Comparison of ENCODE assay signal across 8 cellular contexts in genomic region chr11:77637345-77638165, GRCh38. TPM values are rescaled to one million over a fixed set of nuclear protein-coding genes. Genes with fewer than 3 reads are reported as not detected.
DNase-seq lines count a peak whose midpoint lies in the region; ATAC-seq and TF ChIP-seq lines count a peak whose summit lies in the region.

TSS of gene CLNS1A (minus strand) at chr11:77637794. CDS start at chr11:77637714, 80 bp downstream.

- TF ChIP-seq CTCF in HFF-Myc (IDR thresholded peaks at IDR 0.05; ENCODE audit: low read depth, low read length, missing control alignments) (no peak), SK-N-SH (IDR thresholded peaks at IDR 0.05) (no peak), omental fat pad (IDR thresholded peaks at IDR 0.05) (no peak), testis (IDR thresholded peaks at IDR 0.05) (no peak)

- no peaks in the 10 kb centered on the region for H4K20me1 ChIP-seq in SK-N-SH (ENCODE audit: insufficient read depth)

- DNase-seq in GM03348 (ENCODE audit: low spot score) (peak; percentile 91), HFF-Myc (ENCODE audit: extremely low read depth, low read depth) (peak; percentile 78), NAMALWA (ENCODE audit: low spot score) (peak; percentile 94), SK-N-SH (peak; percentile 89), glomerular visceral epithelial cell (ENCODE audit: extremely low spot score) (peak; percentile 86), omental fat pad (ENCODE audit: low spot score) (peak; percentile 67), testis (peak; percentile 95)

- no peak for TF ChIP-seq EP300 in SK-N-SH (IDR thresholded peaks at IDR 0.05; ENCODE audit: borderline replicate concordance in 1 of 2, low read depth in 1 of 2, low read length in 1 of 2)

- H3K36me3 ChIP-seq in SK-N-SH (replicated peaks in 1 of 2; ENCODE audit: control insufficient read depth in 1 of 2, insufficient read depth in 2 of 2, low read length in 1 of 2) (peaks cover 1 to 2% of the 10 kb centered on the region in 2 experiments), testis (ENCODE audit: low read depth, missing control alignments) (no peaks in the 10 kb centered on the region)

- H2AFZ ChIP-seq in SK-N-SH (ENCODE audit: low read depth), result peak within 1 kb of the TSS; percentile 94

- H3F3A ChIP-seq in SK-N-SH (replicated peaks; ENCODE audit: insufficient read depth), result no peaks in the 10 kb centered on the region

- TF ChIP-seq POLR2A in testis (IDR thresholded peaks at IDR 0.05), result no peak

- H3K9me3 Mint-ChIP-seq in activated naive CD4-positive, alpha-beta T cell treated with anti-CD3 and anti-CD28 coated beads, Interleukin-2, amount 50 U/mL, for 24 hours, result no peaks in the 10 kb centered on the region

- H3K4me3 ChIP-seq in HFF-Myc (replicated peaks; ENCODE audit: low read depth, low read length) (peak within 1 kb of the TSS; percentile 90), SK-N-SH (ENCODE audit: low read depth in 2 of 2, low read length in 1 of 2) (peak within 1 kb of the TSS; percentile 79 to 92), testis (peak within 1 kb of the TSS; percentile 96 to 99)

- H3K27ac Mint-ChIP-seq in activated naive CD4-positive, alpha-beta T cell treated with anti-CD3 and anti-CD28 coated beads, Interleukin-2, amount 50 U/mL, for 24 hours, result peak within 1 kb of the TSS; percentile 94

- H3K4me1 ChIP-seq in SK-N-SH (ENCODE audit: control insufficient read depth in 1 of 2, insufficient read depth in 2 of 2, low read depth in 1 of 2, low read length in 1 of 2) (peaks cover 6 to 8% of the 10 kb centered on the region in 2 experiments; a peak in 3 of 4 replicates), testis (peaks cover 6% of the 10 kb centered on the region)

- under 1% methylated on average over 29 of the region's 41 CpGs for WGBS in SK-N-SH (ENCODE audit: low lambda C conversion rate)
- 1% methylated on average over 34 to 41 of the region's 41 CpGs for WGBS in testis, 2 donors

- TF ChIP-seq RAD21 in SK-N-SH (IDR thresholded peaks at IDR 0.05; ENCODE audit: low read length), result no peak; the same call in 1 of the 2 replicates

- H3K36me3 Mint-ChIP-seq in activated naive CD4-positive, alpha-beta T cell treated with anti-CD3 and anti-CD28 coated beads, Interleukin-2, amount 50 U/mL, for 24 hours, result peaks cover 13% of the 10 kb centered on the region

- H3K4me2 ChIP-seq in SK-N-SH, result peak within 1 kb of the TSS; percentile 94

- peaks cover 39% of the 10 kb centered on the region for H3K4me1 Mint-ChIP-seq in activated naive CD4-positive, alpha-beta T cell treated with anti-CD3 and anti-CD28 coated beads, Interleukin-2, amount 50 U/mL, for 24 hours

- peak; percentile 93 for ATAC-seq in omental fat pad (ENCODE audit: low FRiP score)

- peak within 1 kb of the TSS; percentile 71 to 89 for H3K27ac ChIP-seq in SK-N-SH (ENCODE audit: low read depth in 2 of 2, low read length in 1 of 2)
- H3K27ac ChIP-seq in testis, result peak within 1 kb of the TSS; percentile 76 to 83

- POLR2A ChIA-PET in SK-N-SH (lab: Yijun Ruan, JAX), result interaction anchor here (0.6 to 1.3 kb wide), 2 partner anchors 12 to 357 kb away, joined by 4 to 5 read pairs; partner anchors contain the start of gene INTS4

- peaks cover 51% of the 10 kb centered on the region for H3K79me2 ChIP-seq in SK-N-SH (ENCODE audit: insufficient read depth)

- intact Hi-C loops in testis (cut with DNase I; ENCODE audit: low total_unique reads), result no loop called here

- CTCF ChIA-PET in SK-N-SH (lab: Yijun Ruan, JAX), result interaction anchor here (1.2 kb wide), 1 partner anchor 18 kb away, joined by 4 read pairs; no protein-coding TSS in a partner anchor

- no peaks in the 10 kb centered on the region for H3K27me3 ChIP-seq in SK-N-SH (ENCODE audit: insufficient read depth)
- no peaks in the 10 kb centered on the region for H3K27me3 ChIP-seq in testis

- no peaks in the 10 kb centered on the region for H3K9me2 ChIP-seq in SK-N-SH

- H3K4me3 Mint-ChIP-seq in activated naive CD4-positive, alpha-beta T cell treated with anti-CD3 and anti-CD28 coated beads, Interleukin-2, amount 50 U/mL, for 24 hours, result peak within 1 kb of the TSS; percentile 94

- H3K27me3 Mint-ChIP-seq in activated naive CD4-positive, alpha-beta T cell treated with anti-CD3 and anti-CD28 coated beads, Interleukin-2, amount 50 U/mL, for 24 hours, result no peaks in the 10 kb centered on the region

- peak within 1 kb of the TSS; percentile 93 for H3K9ac ChIP-seq in SK-N-SH

- no peaks in the 10 kb centered on the region for H3K9me3 ChIP-seq in SK-N-SH
- H3K9me3 ChIP-seq in testis, result no peaks in the 10 kb centered on the region

TF ChIP-seq in SK-N-SH, 30 proteins besides CTCF, POLR2A, EP300 and RAD21:
- TF ChIP-seq USF2 (IDR thresholded peaks at IDR 0.05; ENCODE audit: borderline replicate concordance, low read depth, low read length) (no peak), EZH2phosphoT487 (IDR thresholded peaks at IDR 0.05; ENCODE audit: borderline replicate concordance, low read depth) (no peak), TCF12 (IDR thresholded peaks at IDR 0.05) (peak; percentile 10; the same call in 1 of the 2 replicates), MAX (IDR thresholded peaks at IDR 0.05; ENCODE audit: low read depth) (peak; percentile 98), RCOR1 (IDR thresholded peaks at IDR 0.05; ENCODE audit: low read length) (peak; percentile 34; the same call in 1 of the 2 replicates), YY1 (IDR thresholded peaks at IDR 0.05; ENCODE audit: low read depth) (peak; percentile 62; the same call in 1 of the 2 replicates), GABPA (IDR thresholded peaks at IDR 0.05; ENCODE audit: low read depth) (peak; percentile 99), SMC3 (IDR thresholded peaks at IDR 0.05; ENCODE audit: low read depth, low read length) (no peak), REST (IDR thresholded peaks at IDR 0.05; ENCODE audit: low read depth, low read length) (0 out of 2 replicates have a peak, but pooled peaks have one; percentile 8), POLR2AphosphoS5 (IDR thresholded peaks at IDR 0.05; ENCODE audit: low read depth, low read length) (peak; percentile 98), TAF1 (IDR thresholded peaks at IDR 0.05; ENCODE audit: borderline replicate concordance, low read depth, low read length) (peak; percentile 97), MXI1 (IDR thresholded peaks at IDR 0.05; ENCODE audit: low read depth, low read length) (peak; percentile 94), CHD2 (IDR thresholded peaks at IDR 0.05; ENCODE audit: low read length, partially characterized antibody) (peak; percentile 92), NFIC (IDR thresholded peaks at IDR 0.05; ENCODE audit: borderline replicate concordance) (no peak), ELF1 (IDR thresholded peaks at IDR 0.05) (peak; percentile 74; the same call in 1 of the 2 replicates)

RNA-seq across cellular contexts. Expression of gene CLNS1A, which starts in this region (rescaled TPM):
- 124 and 141 TPM in 2 replicates for polyA plus RNA-seq in SK-N-SH (2012; rRNA removed)
- 179 and 232 TPM in 2 replicates for polyA plus RNA-seq in SK-N-SH (2012; cell fraction: cytosol; rRNA removed)
- 50.8 and 102 TPM in 2 replicates for polyA plus RNA-seq in SK-N-SH (2012; cell fraction: nucleus; rRNA removed)
- total RNA-seq in omental fat pad, result 100 to 1,000 TPM in 1 of 4 donors, 10 to 100 TPM in 3; 34.7 to 104 (median 75.5) TPM
- 10 to 100 TPM; 42.6 to 92.6 TPM for total RNA-seq in testis
- 101 TPM for polyA plus RNA-seq in testis (ENCODE audit: insufficient read depth, low read depth, low replicate concordance)

Comparison
In these comparisons a context has a peak if more than half of its experiments do, and no peak if none do; other contexts are left out.
1. Peak in every context shown above with its lines: DNase-seq, ATAC-seq, H3K4me3 ChIP-seq and H3K27ac ChIP-seq.